Comparison of ENCODE assay signal across 11 cellular contexts in genomic region chr12:93322784-93323183, GRCh38. TPM values are rescaled to one million over a fixed set of nuclear protein-coding genes. Genes with fewer than 3 reads are reported as not detected.
DNase-seq lines count a peak whose midpoint lies in the region; ATAC-seq and TF ChIP-seq lines count a peak whose summit lies in the region.
"Had no signal": no experiment of that assay in that cellular context is flagged by ENCODE, and none has a peak within 500 bp of the region (broad histone marks: within the 10 kb centered on the region; RNA-seq: fewer than 3 reads in every experiment).

No MANE protein-coding gene starts in this region.

- no peak for TF ChIP-seq CTCF in mammary epithelial cell (conservative IDR thresholded peaks at IDR 0.05 in 1 of 2, IDR thresholded peaks at IDR 0.05 in 1 of 2; ENCODE audit: extremely low read depth in 1 of 2, insufficient read depth in 1 of 2, low read depth in 1 of 2, low read length in 2 of 2)

- no TSS peak for BruUV-seq in mammary epithelial cell (replicated peaks; lab: Mats Ljungman, UMichigan)

- no peaks in the 10 kb centered on the region for H3K27me3 ChIP-seq in mammary epithelial cell (ENCODE audit: insufficient read depth, low read length)

- intact Hi-C loops in mammary epithelial cell (cut with micrococcal nuclease) = loop anchor here (2.0 kb wide), 1 partner anchor 54 kb away; the partner anchor contains the start of gene NUDT4

- ATAC-seq in GM19455 (IDR thresholded peaks at IDR 0.05; ENCODE audit: unreplicated experiment) = peak; percentile 67
- no peak for ATAC-seq in GM19035 (IDR thresholded peaks at IDR 0.05; ENCODE audit: unreplicated experiment)
- no peak for ATAC-seq in HG03175 (IDR thresholded peaks at IDR 0.05; ENCODE audit: unreplicated experiment)
- no peak for ATAC-seq in HG03520 (IDR thresholded peaks at IDR 0.05; ENCODE audit: unreplicated experiment)
- ATAC-seq: natural killer cell treated with Interleukin-12 subunit alpha and Interleukin-12 subunit beta and Interleukin-15 and Interleukin-18, amount 100 ng/mL, for 72 hours had no signal

- peak overlapping the region; percentile 27 for H2AFZ ChIP-seq in mammary epithelial cell (ENCODE audit: low read depth, low read length)

- peaks cover 18% of the 10 kb centered on the region for H3K4me1 ChIP-seq in mammary epithelial cell (ENCODE audit: insufficient read depth, low read length)

- 80% methylated on average over 2 of the region's 2 CpGs for whole genome bisulfite sequencing in mammary epithelial cell (ENCODE audit: low coverage, missing lambda C conversion rate)

- no peak overlapping the region for H3K9ac ChIP-seq in mammary epithelial cell (ENCODE audit: insufficient read depth, low read length)

- no peak overlapping the region for H3K27ac ChIP-seq in mammary epithelial cell (ENCODE audit: insufficient read depth, low read depth, low read length)

- H3K9me3 ChIP-seq in mammary epithelial cell (replicated peaks; ENCODE audit: insufficient read depth, low read length) = no peaks in the 10 kb centered on the region
- H3K9me3 ChIP-seq: HAP-1 had no signal

- no peaks in the 10 kb centered on the region for H3K79me2 ChIP-seq in mammary epithelial cell (ENCODE audit: insufficient read depth, low read length)

- H3K4me2 ChIP-seq in mammary epithelial cell (ENCODE audit: insufficient read depth, low read depth, low read length) = no peak overlapping the region

- dilution Hi-C loops in mammary epithelial cell (cut with HindIII; ENCODE audit: low sequenced_read_pairs) = no loop called here

- H4K20me1 ChIP-seq in mammary epithelial cell (ENCODE audit: insufficient read depth, low read length) = no peaks in the 10 kb centered on the region

- in situ Hi-C loops in mammary epithelial cell (cut with MboI; ENCODE audit: low sequenced_read_pairs in 2 of 2) = no loop called here

- DNase-seq in LoVo (ENCODE audit: low spot score) = peak; percentile 82
- peak; percentile 67 for DNase-seq in mammary epithelial cell
- peak; percentile 35 for DNase-seq in pulmonary artery endothelial cell (ENCODE audit: low read depth, low spot score)
- DNase-seq: kidney, NCI-H345 had no signal

- CTCF ChIA-PET in mammary epithelial cell (lab: Charles Lee; ENCODE audit: low non-redundant PET) = no interaction called here

- H3K36me3 ChIP-seq in mammary epithelial cell (ENCODE audit: insufficient read depth, low read length) = no peaks in the 10 kb centered on the region
- H3K36me3 ChIP-seq: HAP-1 had no signal

- H3K4me3 ChIP-seq in mammary epithelial cell (replicated peaks in 1 of 3; ENCODE audit: insufficient read depth in 1 of 3, low read depth in 2 of 3, low read length in 3 of 3) = no peak overlapping the region
- H3K4me3 ChIP-seq: HAP-1 had no signal

RNA-seq across cellular contexts. Expression of gene NUDT4, which starts 54.9 kb away (rescaled TPM):
- total RNA-seq in mammary epithelial cell (10 to 100 TPM; 71.3 to 83.5 TPM), pulmonary artery endothelial cell (137 and 149 TPM in 2 replicates)
- 23.8 TPM for polyA plus RNA-seq in mammary epithelial cell
- polyA minus RNA-seq in mammary epithelial cell = 14.9 TPM
